1 cellular context compared by ENCODE assay signal in the genomic region with DNA sequence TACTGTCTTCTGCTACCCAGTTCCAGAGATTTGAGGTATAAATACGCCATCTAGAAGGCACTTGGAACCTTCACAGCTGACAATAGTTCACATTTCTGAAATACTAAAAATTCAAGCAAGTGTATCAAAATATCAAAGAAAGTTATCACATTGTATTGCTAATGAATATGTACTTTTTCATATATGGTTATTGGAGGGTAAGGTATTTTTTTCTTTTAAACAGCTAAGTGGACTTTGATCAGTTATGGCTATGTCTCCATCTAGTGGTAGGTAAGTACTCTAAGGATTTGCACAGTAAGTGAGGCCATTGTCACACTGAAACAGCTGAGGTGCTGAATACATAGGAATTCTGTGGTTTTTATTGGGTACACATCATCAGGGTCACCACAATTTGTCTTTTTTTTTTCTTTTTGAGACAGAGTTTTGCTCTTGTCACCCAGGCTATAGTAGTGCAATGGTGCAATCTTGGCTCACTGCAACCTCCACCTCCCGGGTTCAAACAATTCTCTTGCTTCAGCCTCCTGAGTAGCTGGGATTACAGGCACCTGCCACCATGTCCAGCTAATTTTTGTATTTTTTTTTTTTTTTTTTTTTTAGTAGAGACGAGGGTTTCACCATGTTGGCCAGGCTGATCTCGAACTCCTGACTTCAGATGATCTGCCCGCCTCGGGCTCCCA.
TF ChIP-seq lines count a peak whose summit lies in the region.

No MANE protein-coding gene starts in this region.

TF ChIP-seq in IMR-90, 13 proteins besides CTCF, POLR2A, EP300 and RAD21:
- no peak for TF ChIP-seq FOS (IDR thresholded peaks at IDR 0.05; ENCODE audit: low read depth, low read length)
- no peak for TF ChIP-seq MAZ (IDR thresholded peaks at IDR 0.05; ENCODE audit: borderline replicate concordance, low read depth, low read length)
- TF ChIP-seq NFE2L2 (IDR thresholded peaks at IDR 0.05; ENCODE audit: low read depth, low read length): no peak
- TF ChIP-seq RFX5 (IDR thresholded peaks at IDR 0.05; ENCODE audit: low read depth, low read length): no peak
- TF ChIP-seq MXI1 (IDR thresholded peaks at IDR 0.05; ENCODE audit: borderline replicate concordance, low read depth, low read length): no peak
- peak; percentile 76 for TF ChIP-seq SMC3 (IDR thresholded peaks at IDR 0.05; ENCODE audit: low read depth, low read length)
- no peak for TF ChIP-seq CEBPB (IDR thresholded peaks at IDR 0.05; ENCODE audit: low read depth, low read length)
